25 cellular contexts compared by ENCODE assay signal in the genomic region with DNA sequence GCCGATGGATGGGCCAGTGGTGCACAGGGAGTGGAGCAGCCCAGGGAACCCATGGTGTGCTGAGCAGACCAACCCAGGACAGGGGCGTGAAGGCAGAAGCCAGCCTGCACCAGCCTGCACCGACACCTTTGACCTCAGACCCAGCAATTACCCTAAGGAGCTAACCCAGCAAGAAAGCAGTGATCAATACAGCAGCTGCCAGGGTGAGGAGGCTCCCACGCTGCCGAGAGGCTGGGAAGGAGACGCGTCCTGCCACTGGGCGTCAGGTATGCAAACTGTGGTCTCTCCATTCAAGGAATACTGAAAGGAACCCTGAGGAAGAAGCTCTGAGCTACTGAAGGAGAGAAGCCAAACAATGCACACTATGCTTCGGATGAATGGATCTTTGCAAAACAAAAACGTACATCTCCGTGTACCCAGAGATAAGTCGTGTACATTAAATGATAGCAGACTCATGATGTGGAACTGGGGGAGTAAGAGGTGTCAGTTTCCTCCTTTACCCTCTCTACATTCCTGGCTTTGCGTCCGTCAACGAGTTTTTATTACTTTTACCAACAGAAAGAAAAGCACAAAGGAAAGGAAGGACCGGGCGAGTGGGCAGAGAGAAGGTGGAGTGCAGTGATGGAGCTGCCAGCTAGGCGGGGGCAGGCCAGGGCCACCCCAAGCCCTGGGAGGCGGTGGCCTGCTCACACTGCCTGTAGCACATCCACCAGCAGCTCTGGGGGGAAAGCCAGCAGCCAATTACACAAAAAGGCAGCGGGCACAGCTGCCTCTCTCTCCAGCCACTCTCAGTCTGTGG. TPM values are rescaled to one million over a fixed set of nuclear protein-coding genes. Genes with fewer than 3 reads are reported as not detected.
DNase-seq lines count a peak whose midpoint lies in the region; ATAC-seq and TF ChIP-seq lines count a peak whose summit lies in the region.
"Had no signal": no experiment of that assay in that cellular context is flagged by ENCODE, and none has a peak within 500 bp of the region (broad histone marks: within the 10 kb centered on the region; RNA-seq: fewer than 3 reads in every experiment).

No MANE protein-coding gene starts in this region.

- peaks cover 2% of the 10 kb centered on the region for H3K27me3 Mint-ChIP-seq in osteocyte (ENCODE audit: unreplicated experiment)

- TF ChIP-seq CTCF in kidney epithelial cell (IDR thresholded peaks at IDR 0.05; ENCODE audit: insufficient read depth, low read length, poor library complexity, severe bottlenecking) (no peak), osteocyte (IDR thresholded peaks at IDR 0.05) (no peak), stomach (IDR thresholded peaks at IDR 0.05) (no peak)

- peaks cover 6% of the 10 kb centered on the region for H3K9me3 Mint-ChIP-seq in osteocyte (ENCODE audit: unreplicated experiment)

- ATAC-seq in HG03432 (IDR thresholded peaks at IDR 0.05; ENCODE audit: unreplicated experiment) = no peak
- ATAC-seq: lower lobe of right lung, SK-N-SH treated with all-trans-retinoic acid at 6 μM for 48 hours had no signal

- H3K4me3 ChIP-seq in kidney epithelial cell (ENCODE audit: low read depth, low read length) (no peak overlapping the region), stomach (no peak overlapping the region)
- H3K4me3 ChIP-seq: BLaER1 treated with 17β-estradiol and CSF1 and Interleukin-3, amounts not matched to agents 10 nM and 100 nM; breast epithelium; hepatocyte; lower lobe of right lung; right atrium auricular region; uterus had no signal

- H3K36me3 ChIP-seq in kidney epithelial cell (ENCODE audit: control insufficient read depth, insufficient read depth, low read length) = no peaks in the 10 kb centered on the region
- H3K36me3 ChIP-seq in stomach = no peaks in the 10 kb centered on the region
- H3K36me3 ChIP-seq: BLaER1 treated with 17β-estradiol and CSF1 and Interleukin-3, amounts not matched to agents 10 nM and 100 nM; breast epithelium; lower lobe of right lung; right atrium auricular region; uterus had no signal

- TF ChIP-seq EP300 in stomach (IDR thresholded peaks at IDR 0.05) = no peak

- no peak overlapping the region for H3K4me3 Mint-ChIP-seq in osteocyte (ENCODE audit: unreplicated experiment)
- H3K4me3 Mint-ChIP-seq: immature natural killer cell had no signal

- 54 to 58% (median 57%) methylated on average over 20 of the region's 20 CpGs for WGBS in stomach, 5 donors

- H3K4me1 ChIP-seq in stomach = no peaks in the 10 kb centered on the region
- H3K4me1 ChIP-seq: BLaER1 treated with 17β-estradiol and CSF1 and Interleukin-3, amounts not matched to agents 10 nM and 100 nM; breast epithelium; Caco-2; lower lobe of right lung; uterus had no signal

- no peak for TF ChIP-seq POLR2A in stomach (IDR thresholded peaks at IDR 0.05)

- no peak overlapping the region for H3K27ac ChIP-seq in stomach
- H3K27ac ChIP-seq: BLaER1 treated with 17β-estradiol and CSF1 and Interleukin-3, amounts not matched to agents 10 nM and 100 nM; breast epithelium; epithelial cell of prostate; hepatocyte; lower lobe of right lung; right atrium auricular region; uterus had no signal

- DNase-seq in DMS79 (lab: John Stamatoyannopoulos, UW) = peak; percentile 34
- peak; percentile 16 for DNase-seq in astrocyte of the hippocampus (ENCODE audit: low read depth, low spot score)
- peak; percentile 25 for DNase-seq in kidney epithelial cell (ENCODE audit: low read depth)
- peak; percentile 69 for DNase-seq in osteocyte (ENCODE audit: extremely low spot score, unreplicated experiment)
- no peak for DNase-seq in stomach
- no peak for DNase-seq in GM19238 (ENCODE audit: insufficient read length, low spot score)
- no peak for DNase-seq in AG20443 (ENCODE audit: low spot score)
- DNase-seq: activated CD4-positive, alpha-beta T cell treated with anti-CD3 and anti-CD28 coated beads, Interleukin-2, amount 50 U/mL, for 4 hours; activated gamma-delta T cell; Caco-2; foreskin fibroblast; immature natural killer cell; Karpas-422; lower lobe of right lung; MV-4-11; NCI-H1694; uterus had no signal

- peaks cover 0 to 15% (median 8%) of the 10 kb centered on the region in 4 donors for H3K9me3 ChIP-seq in stomach
- H3K9me3 ChIP-seq: breast epithelium, lower lobe of right lung, uterus had no signal

- H3K27ac Mint-ChIP-seq in osteocyte (ENCODE audit: unreplicated experiment) = no peak overlapping the region
- H3K27ac Mint-ChIP-seq: immature natural killer cell had no signal

- intact Hi-C loops in stomach (cut with DNase I; ENCODE audit: low total_unique reads) = no loop called here

- H3K4me1 Mint-ChIP-seq in osteocyte (ENCODE audit: unreplicated experiment) = peaks cover 7% of the 10 kb centered on the region
- H3K4me1 Mint-ChIP-seq: immature natural killer cell had no signal

- H3K27me3 ChIP-seq in kidney epithelial cell (ENCODE audit: control insufficient read depth, insufficient read depth, low read length) (no peaks in the 10 kb centered on the region), stomach (peaks cover 0 to 22% (median 3%) of the 10 kb centered on the region in 3 donors)
- H3K27me3 ChIP-seq: BLaER1 treated with 17β-estradiol and CSF1 and Interleukin-3, amounts not matched to agents 10 nM and 100 nM; breast epithelium; hepatocyte; right atrium auricular region; uterus had no signal

- no peaks in the 10 kb centered on the region for H3K36me3 Mint-ChIP-seq in osteocyte (ENCODE audit: unreplicated experiment)
- H3K36me3 Mint-ChIP-seq: immature natural killer cell had no signal

RNA-seq across cellular contexts. Expression of a gene that starts 29.4 kb away (rescaled TPM):
- total RNA-seq in kidney epithelial cell (0.13 TPM in 1 of 2 replicates, not detected in the other), osteocyte (not detected in 2 replicates), stomach (1 to 10 TPM in 2 of 5 donors, not detected in 3; 1.5 to 6.8 TPM)
- under 1 TPM in 2 of 3 donors, not detected in 1; 0.20 to 0.25 TPM for polyA plus RNA-seq in stomach
- total RNA-seq: Caco-2, dermis microvascular lymphatic vessel endothelial cell, hepatocyte, lower lobe of right lung had no signal
- polyA plus RNA-seq: hepatocyte, immature natural killer cell had no signal

Comparison
In these comparisons a context has a peak if more than half of its experiments do, and no peak if none do; other contexts are left out.
1. DNase-seq: peak in DMS79 (single experiment), astrocyte of the hippocampus (single experiment), kidney epithelial cell (single experiment) and osteocyte (single experiment); none in stomach (single experiment), GM19238 (single experiment) and AG20443 (single experiment).